23 cellular contexts compared by ENCODE assay signal in the genomic region with DNA sequence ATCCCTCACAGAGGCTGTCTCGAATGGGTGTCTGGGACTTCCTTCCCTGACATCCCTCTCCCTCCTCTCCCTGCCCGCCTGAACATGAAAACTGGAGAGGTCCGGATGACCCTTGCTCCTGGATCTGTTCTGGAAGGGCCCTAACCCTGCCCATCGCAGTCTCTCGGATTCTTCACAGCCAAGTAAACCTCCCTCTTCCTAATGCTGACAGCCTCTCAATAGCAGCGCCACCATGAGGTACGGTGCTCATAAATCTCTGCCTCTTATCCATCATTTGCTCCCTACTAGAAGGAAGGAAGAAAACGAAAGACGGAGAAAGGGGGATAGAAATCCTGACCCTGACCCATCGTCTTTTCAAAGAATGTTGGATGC.
A peak's percentile ranks its signal among the peaks of the same experiment; 100 is the strongest.
DNase-seq lines count a peak whose midpoint lies in the region; ATAC-seq, FAIRE-seq and TF ChIP-seq lines count a peak whose summit lies in the region.
"Had no signal": no experiment of that assay in that cellular context is flagged by ENCODE, and none has a peak within 500 bp of the region (broad histone marks: within the 10 kb centered on the region; RNA-seq: fewer than 3 reads in every experiment).

No MANE protein-coding gene starts in this region.

- H2BK120ac ChIP-seq in H1 (replicated peaks; ENCODE audit: low read depth, low read length), result no peak overlapping the region

- BruUV-seq in OCI-LY7 (replicated peaks; lab: Mats Ljungman, UMichigan), result no TSS peak

- H3K9me3 Mint-ChIP-seq in neural crest cell, result no peaks in the 10 kb centered on the region

- no peak overlapping the region for H2AFZ ChIP-seq in OCI-LY7 (ENCODE audit: low read length)
- H2AFZ ChIP-seq in H1 (ENCODE audit: low read length), result no peak overlapping the region

- H3K4me1 ChIP-seq in OCI-LY7 (ENCODE audit: insufficient read depth, low read length, poor library complexity, severe bottlenecking) (no peaks in the 10 kb centered on the region), H1 (replicated peaks in 1 of 4; ENCODE audit: control insufficient read depth in 3 of 4, insufficient read depth in 4 of 4, low read length in 3 of 4) (peaks cover 0 to 6% (median 2%) of the 10 kb centered on the region in 4 experiments; a peak in 3 of 7 replicates)
- H3K4me1 ChIP-seq: adrenal gland, heart right ventricle, upper lobe of right lung had no signal

- no peak overlapping the region for H2BK12ac ChIP-seq in H1 (ENCODE audit: low read depth, low read length)

- H3K23ac ChIP-seq in H1 (ENCODE audit: insufficient read length), result no peak overlapping the region

- peaks cover 24% of the 10 kb centered on the region for H3K4me1 Mint-ChIP-seq in neural crest cell
- H3K4me1 Mint-ChIP-seq: activated CD4-positive, alpha-beta T cell treated with anti-CD3 and anti-CD28 coated beads for 36 hours; activated CD8-positive, alpha-beta memory T cell treated with anti-CD3 and anti-CD28 coated beads, Interleukin-2, amount 10 ng/mL, durations not matched to agents 7 days and 5 days; CD4-positive, CD25-positive, alpha-beta regulatory T cell had no signal

- H3K36me3 Mint-ChIP-seq in neural crest cell (ENCODE audit: low read depth), result no peaks in the 10 kb centered on the region
- H3K36me3 Mint-ChIP-seq: activated CD8-positive, alpha-beta memory T cell treated with anti-CD3 and anti-CD28 coated beads, Interleukin-2, amount 10 ng/mL, durations not matched to agents 7 days and 5 days; CD4-positive, CD25-positive, alpha-beta regulatory T cell had no signal

- no peak for FAIRE-seq in H1 (lab: Jason Lieb, UNC)
- FAIRE-seq: GM18507, H54, kidney had no signal

- H4K8ac ChIP-seq in H1 (ENCODE audit: extremely low read depth, insufficient read depth, low read length), result no peak overlapping the region

- peak; percentile 64 for DNase-seq in DMS153 (lab: John Stamatoyannopoulos, UW)
- no peak for DNase-seq in OCI-LY7 (ENCODE audit: low spot score)
- no peak for DNase-seq in H1 (ENCODE audit: low read depth in 1 of 2, low spot score in 2 of 2)
- DNase-seq in neural crest cell (ENCODE audit: low read depth, low spot score), result no peak
- no peak for DNase-seq in G401 (ENCODE audit: low spot score)
- DNase-seq: activated CD4-positive, alpha-beta T cell treated with anti-CD3 and anti-CD28 coated beads for 36 hours; activated CD8-positive, alpha-beta memory T cell treated with anti-CD3 and anti-CD28 coated beads, Interleukin-2, amount 10 ng/mL, durations not matched to agents 7 days and 5 days; adrenal gland; CD4-positive, CD25-positive, alpha-beta regulatory T cell; effector memory CD8-positive, alpha-beta T cell; heart right ventricle; kidney; NCI-H1105 treated with DMSO at 0.1 percent for 48 hours; NCI-H2171; SK-N-SH; stimulated activated naive CD8-positive, alpha-beta T cell treated with anti-CD3 and anti-CD28 coated beads, Interleukin-15, Interleukin-2, amounts not matched to agents 100 U/mL and 50 U/mL, for 24 hours; upper lobe of right lung had no signal

- CTCF ChIA-PET in OCI-LY7 (lab: Charles Lee; ENCODE audit: unreplicated experiment), result no interaction called here
- CTCF ChIA-PET in H1 (lab: Charles Lee; ENCODE audit: partially characterized antibody), result interaction anchor here (1.0 to 1.9 kb wide), 5 partner anchors 18 to 287 kb away, joined by 3 to 8 read pairs (median 4); no protein-coding TSS in a partner anchor

- no peaks in the 10 kb centered on the region for H3K23me2 ChIP-seq in H1 (ENCODE audit: low read depth, low read length)

- peak; percentile 50 to 57 for TF ChIP-seq RAD21 in H1 (IDR thresholded peaks at IDR 0.05 in 1 of 2, conservative IDR thresholded peaks at IDR 0.05 in 1 of 2; ENCODE audit: low read depth in 2 of 2, low read length in 2 of 2)

- H3K79me1 ChIP-seq in H1 (ENCODE audit: low read depth, low read length), result no peaks in the 10 kb centered on the region

- H3K14ac ChIP-seq in H1 (ENCODE audit: insufficient read length), result no peak overlapping the region

- no peak overlapping the region for H2BK15ac ChIP-seq in H1 (ENCODE audit: low read length)

- H2BK5ac ChIP-seq in H1 (ENCODE audit: low read depth, low read length), result no peak overlapping the region

- H3K4me2 ChIP-seq in OCI-LY7 (ENCODE audit: low read length) (no peak overlapping the region), H1 (ENCODE audit: insufficient read depth in 1 of 2, low read depth in 2 of 2, low read length in 2 of 2) (no peak overlapping the region)
- H3K4me2 ChIP-seq: SK-N-SH had no signal

- H3K4me3 ChIP-seq in OCI-LY7 (ENCODE audit: low read depth, low read length, poor library complexity, severe bottlenecking) (no peak overlapping the region), H1 (ENCODE audit: extremely low read depth in 1 of 4, insufficient read depth in 2 of 4, low read depth in 3 of 4, low read length in 4 of 4) (no peak overlapping the region)
- H3K4me3 ChIP-seq: adrenal gland, heart right ventricle, upper lobe of right lung had no signal

- 71% methylated on average over 10 of the region's 10 CpGs; no CpG with 5 or more reads in 1 of the 2 experiments for WGBS in H1 (ENCODE audit: extremely low coverage in 1 of 2, insufficient coverage in 1 of 2, insufficient read length in 1 of 2, insufficient replicate concordance in 2 of 2, low coverage in 1 of 2, low lambda C conversion rate in 2 of 2, missing lambda C conversion rate in 1 of 2), 2 experiments

- H4K20me1 ChIP-seq in OCI-LY7 (ENCODE audit: insufficient read depth, low read length) (no peaks in the 10 kb centered on the region), H1 (replicated peaks in 1 of 2; ENCODE audit: control insufficient read depth in 1 of 2, insufficient read depth in 2 of 2, low read length in 2 of 2) (no peaks in the 10 kb centered on the region)

- intact Hi-C loops in OCI-LY7 (cut with micrococcal nuclease; ENCODE audit: unreplicated experiment), result no loop called here

- TF ChIP-seq EP300 in H1 (IDR thresholded peaks at IDR 0.05; ENCODE audit: borderline replicate concordance in 1 of 2, low read depth in 2 of 2, low read length in 2 of 2), result no peak

- H3K27me3 Mint-ChIP-seq in neural crest cell (ENCODE audit: low read depth), result no peaks in the 10 kb centered on the region
- H3K27me3 Mint-ChIP-seq: activated CD8-positive, alpha-beta memory T cell treated with anti-CD3 and anti-CD28 coated beads, Interleukin-2, amount 10 ng/mL, durations not matched to agents 7 days and 5 days had no signal

- no peak overlapping the region for H3K27ac Mint-ChIP-seq in neural crest cell (ENCODE audit: unreplicated experiment)
- H3K27ac Mint-ChIP-seq: activated CD4-positive, alpha-beta T cell treated with anti-CD3 and anti-CD28 coated beads for 36 hours; activated CD8-positive, alpha-beta memory T cell treated with anti-CD3 and anti-CD28 coated beads, Interleukin-2, amount 10 ng/mL, durations not matched to agents 7 days and 5 days; effector memory CD8-positive, alpha-beta T cell had no signal

- no peak overlapping the region for H3K9ac ChIP-seq in H1 (replicated peaks in 1 of 4; ENCODE audit: extremely low read depth in 1 of 4, low read depth in 3 of 4, low read length in 3 of 4)
- H3K9ac ChIP-seq: SK-N-SH had no signal

- H4K5ac ChIP-seq in H1 (ENCODE audit: insufficient read length, low read depth, low read length), result no peak overlapping the region

- H3K9me3 ChIP-seq in OCI-LY7 (ENCODE audit: low read length) (no peaks in the 10 kb centered on the region), H1 (ENCODE audit: insufficient read depth in 2 of 2, low read depth in 1 of 2, low read length in 1 of 2) (no peaks in the 10 kb centered on the region)
- H3K9me3 ChIP-seq: adrenal gland, neutrophil, SK-N-SH, upper lobe of right lung had no signal

- H3K36me3 ChIP-seq in OCI-LY7 (ENCODE audit: insufficient read depth, low read length) (no peaks in the 10 kb centered on the region), H1 (ENCODE audit: control insufficient read depth in 2 of 4, insufficient read depth in 4 of 4, low read length in 3 of 4) (no peaks in the 10 kb centered on the region)
- H3K36me3 ChIP-seq: adrenal gland, heart right ventricle, neutrophil, upper lobe of right lung had no signal

- no peaks in the 10 kb centered on the region for H3K79me2 ChIP-seq in OCI-LY7 (ENCODE audit: insufficient read depth, low read depth, low read length)
- H3K79me2 ChIP-seq in H1 (ENCODE audit: control insufficient read depth in 1 of 2, insufficient read depth in 2 of 2, low read length in 2 of 2), result no peaks in the 10 kb centered on the region

- POLR2A ChIA-PET in OCI-LY7 (lab: Charles Lee) (no interaction called here), H1 (lab: Charles Lee; ENCODE audit: partially characterized antibody) (no interaction called here)

- no peak overlapping the region for H2BK20ac ChIP-seq in H1 (ENCODE audit: low read length)

- H3K4ac ChIP-seq in H1 (replicated peaks; ENCODE audit: insufficient read length, low read depth, low read length), result no peak overlapping the region

- ATAC-seq in HG02981 (IDR thresholded peaks at IDR 0.05; ENCODE audit: unreplicated experiment), result no peak
- no peak for ATAC-seq in HG03439 (IDR thresholded peaks at IDR 0.05; ENCODE audit: unreplicated experiment)
- no peak for ATAC-seq in GM18873 (IDR thresholded peaks at IDR 0.05; ENCODE audit: low FRiP score, unreplicated experiment)
- ATAC-seq: activated CD4-positive, alpha-beta T cell treated with anti-CD3 and anti-CD28 coated beads for 36 hours; activated CD8-positive, alpha-beta memory T cell treated with anti-CD3 and anti-CD28 coated beads, Interleukin-2, amount 10 ng/mL, durations not matched to agents 7 days and 5 days; effector memory CD8-positive, alpha-beta T cell; heart right ventricle; stimulated activated naive CD8-positive, alpha-beta T cell treated with anti-CD3 and anti-CD28 coated beads, Interleukin-15, Interleukin-2, amounts not matched to agents 100 U/mL and 50 U/mL, for 24 hours had no signal

- in situ Hi-C loops in G401 (cut with HindIII; ENCODE audit: low sequenced_read_pairs), result no loop called here

- no peaks in the 10 kb centered on the region for H3K9me2 ChIP-seq in OCI-LY7 (ENCODE audit: insufficient read depth, low read length)
- H3K9me2 ChIP-seq: SK-N-SH had no signal

- peak overlapping the region; percentile 71 for H3K4me3 Mint-ChIP-seq in neural crest cell
- H3K4me3 Mint-ChIP-seq: activated CD4-positive, alpha-beta T cell treated with anti-CD3 and anti-CD28 coated beads for 36 hours; activated CD8-positive, alpha-beta memory T cell treated with anti-CD3 and anti-CD28 coated beads, Interleukin-2, amount 10 ng/mL, durations not matched to agents 7 days and 5 days; CD4-positive, CD25-positive, alpha-beta regulatory T cell; effector memory CD8-positive, alpha-beta T cell had no signal

- TF ChIP-seq POLR2A in H1 (IDR thresholded peaks at IDR 0.05; ENCODE audit: control extremely low read depth in 1 of 2, low read depth in 2 of 2, low read length in 2 of 2), result no peak

- no peak overlapping the region for H3K18ac ChIP-seq in H1 (ENCODE audit: extremely low read depth, low read length)

- 0 out of 2 replicates have a peak, but pooled peaks have one; percentile 20 for TF ChIP-seq CTCF in OCI-LY7 (conservative IDR thresholded peaks at IDR 0.05; ENCODE audit: low read length)
- TF ChIP-seq CTCF in H1 (IDR thresholded peaks at IDR 0.05; ENCODE audit: control extremely low read depth in 1 of 3, insufficient read depth in 1 of 3, low read depth in 1 of 3, low read length in 3 of 3), result peak in 2 of 3 experiments; percentile 36 to 61; a peak in 3 of 4 replicates
- no peak for TF ChIP-seq CTCF in neural crest cell (conservative IDR thresholded peaks at IDR 0.05)

- H4K91ac ChIP-seq in H1 (replicated peaks; ENCODE audit: insufficient read length, low read length), result no peak overlapping the region

- peaks cover 0 to 6% (median 0%) of the 10 kb centered on the region in 4 experiments; a peak in 2 of 7 replicates for H3K27me3 ChIP-seq in H1 (replicated peaks in 1 of 4; ENCODE audit: control insufficient read depth in 3 of 4, extremely low read depth in 1 of 4, insufficient read depth in 3 of 4, low read length in 3 of 4)
- H3K27me3 ChIP-seq: neutrophil, upper lobe of right lung had no signal

- H3K56ac ChIP-seq in H1 (replicated peaks; ENCODE audit: insufficient read length, low read depth, low read length), result no peak overlapping the region

- H2AK5ac ChIP-seq in H1 (ENCODE audit: low read depth, low read length), result no peak overlapping the region

- H3K27ac ChIP-seq in OCI-LY7 (ENCODE audit: low read depth, low read length, poor library complexity, severe bottlenecking) (no peak overlapping the region), H1 (ENCODE audit: low read depth, low read length) (no peak overlapping the region)
- H3K27ac ChIP-seq: adrenal gland, heart right ventricle, neutrophil, upper lobe of right lung had no signal
